5 cellular contexts compared by ENCODE assay signal in genomic region chr3:186851835-186852234, GRCh38. TPM values are rescaled to one million over a fixed set of nuclear protein-coding genes. Genes with fewer than 3 reads are reported as not detected.
"Had no signal": no experiment of that assay in that cellular context is flagged by ENCODE, and none has a peak within 500 bp of the region (broad histone marks: within the 10 kb centered on the region; RNA-seq: fewer than 3 reads in every experiment).

No MANE protein-coding gene starts in this region.

RNA-seq across cellular contexts. Expression of gene ADIPOQ, which starts 9.3 kb away (rescaled TPM):
- total RNA-seq: dermis microvascular lymphatic vessel endothelial cell, fibroblast of villous mesenchyme, left lobe of liver, mammary epithelial cell, right lobe of liver had no signal
- polyA plus RNA-seq: mammary epithelial cell had no signal
